ENCODE assay signal across 10 cellular contexts in the genomic region with DNA sequence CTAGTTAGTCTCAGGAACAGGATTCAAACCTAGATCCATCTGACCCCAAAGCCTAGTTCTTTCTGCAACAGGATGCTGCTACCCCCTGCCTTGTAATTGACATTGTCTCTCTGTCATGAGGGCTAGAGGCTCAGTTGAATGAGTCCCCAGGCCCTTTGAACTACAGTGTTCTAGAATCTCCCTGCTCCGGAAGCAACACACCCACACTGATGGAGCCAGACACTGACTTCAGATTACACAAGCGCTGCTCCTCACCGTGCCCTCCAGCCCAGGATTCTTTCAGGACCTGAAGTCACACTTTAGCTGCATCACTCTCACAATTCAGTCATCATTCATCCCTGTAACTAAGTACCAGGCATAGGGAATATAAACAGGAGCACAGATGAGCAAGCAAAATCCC.
DNase-seq lines count a peak whose midpoint lies in the region; ATAC-seq and TF ChIP-seq lines count a peak whose summit lies in the region.
"Had no signal": no experiment of that assay in that cellular context is flagged by ENCODE, and none has a peak within 500 bp of the region (broad histone marks: within the 10 kb centered on the region; RNA-seq: fewer than 3 reads in every experiment).

No MANE protein-coding gene starts in this region.

- no peak for TF ChIP-seq POLR2A in prostate gland (IDR thresholded peaks at IDR 0.05)

- no peaks in the 10 kb centered on the region for H3K4me1 ChIP-seq in prostate gland (replicated peaks)

- no peaks in the 10 kb centered on the region for H3K9me3 ChIP-seq in prostate gland
- H3K9me3 ChIP-seq: SJCRH30 had no signal

- H3K4me1 Mint-ChIP-seq in activated naive CD4-positive, alpha-beta T cell treated with anti-CD3 and anti-CD28 coated beads, Interleukin-2, amount 50 U/mL, for 24 hours: peaks cover 51% of the 10 kb centered on the region

- H3K27ac ChIP-seq in prostate gland: no peak overlapping the region
- H3K27ac ChIP-seq: SJCRH30 had no signal

- no peaks in the 10 kb centered on the region for H3K27me3 ChIP-seq in prostate gland (replicated peaks; ENCODE audit: insufficient read depth)
- H3K27me3 ChIP-seq: SJCRH30 had no signal

- no peaks in the 10 kb centered on the region for H3K9me3 Mint-ChIP-seq in activated naive CD4-positive, alpha-beta T cell treated with anti-CD3 and anti-CD28 coated beads, Interleukin-2, amount 50 U/mL, for 24 hours
- H3K9me3 Mint-ChIP-seq: memory B cell had no signal

- H3K4me3 ChIP-seq in prostate gland: no peak overlapping the region
- H3K4me3 ChIP-seq: SJCRH30 had no signal

- H3K36me3 Mint-ChIP-seq in activated naive CD4-positive, alpha-beta T cell treated with anti-CD3 and anti-CD28 coated beads, Interleukin-2, amount 50 U/mL, for 24 hours: peaks cover 4% of the 10 kb centered on the region

- intact Hi-C loops in prostate gland (cut with DNase I): no loop called here

- H3K4me3 Mint-ChIP-seq in activated naive CD4-positive, alpha-beta T cell treated with anti-CD3 and anti-CD28 coated beads, Interleukin-2, amount 50 U/mL, for 24 hours: peak overlapping the region; percentile 23
- H3K4me3 Mint-ChIP-seq: memory B cell had no signal

- peak; percentile 68 for DNase-seq in activated effector memory CD4-positive, alpha-beta T cell treated with anti-CD3 and anti-CD28 coated beads, Interleukin-2, amount 50 U/mL, for 16 hours
- DNase-seq in activated effector memory CD4-positive, alpha-beta T cell treated with Interleukin-2 at 50 U/mL for 16 hours: no peak
- DNase-seq in islet precursor cell: peak; percentile 77
- peak; percentile 42 for DNase-seq in stimulated activated naive CD8-positive, alpha-beta T cell treated with anti-CD3 and anti-CD28 coated beads, Interleukin-15, Interleukin-2, amounts not matched to agents 100 U/mL and 50 U/mL, for 24 hours
- no peak for DNase-seq in central memory CD4-positive, alpha-beta T cell
- no peak for DNase-seq in prostate gland (ENCODE audit: low spot score)
- DNase-seq in NCI-H82 treated with DMSO at 0.1 percent for 48 hours (lab: John Stamatoyannopoulos, UW; ENCODE audit: unreplicated experiment): no peak
- DNase-seq: SJCRH30 had no signal

- 83% methylated on average over 3 of the region's 3 CpGs for WGBS in prostate gland

- peak overlapping the region; percentile 60 for H3K27ac Mint-ChIP-seq in activated naive CD4-positive, alpha-beta T cell treated with anti-CD3 and anti-CD28 coated beads, Interleukin-2, amount 50 U/mL, for 24 hours
- H3K27ac Mint-ChIP-seq: memory B cell had no signal

- no peaks in the 10 kb centered on the region for H3K27me3 Mint-ChIP-seq in activated naive CD4-positive, alpha-beta T cell treated with anti-CD3 and anti-CD28 coated beads, Interleukin-2, amount 50 U/mL, for 24 hours
- H3K27me3 Mint-ChIP-seq: memory B cell had no signal

- no peaks in the 10 kb centered on the region for H3K36me3 ChIP-seq in prostate gland
- H3K36me3 ChIP-seq: SJCRH30 had no signal

- TF ChIP-seq CTCF in prostate gland (IDR thresholded peaks at IDR 0.05): no peak

- peak; percentile 40 for ATAC-seq in stimulated activated naive CD8-positive, alpha-beta T cell treated with anti-CD3 and anti-CD28 coated beads, Interleukin-15, Interleukin-2, amounts not matched to agents 100 U/mL and 50 U/mL, for 24 hours

Comparison
In these comparisons a context has a peak if more than half of its experiments do, and no peak if none do; other contexts are left out.
1. DNase-seq: peak in activated effector memory CD4-positive, alpha-beta T cell treated with anti-CD3 and anti-CD28 coated beads, Interleukin-2, amount 50 U/mL, for 16 hours (single experiment), islet precursor cell (single experiment) and stimulated activated naive CD8-positive, alpha-beta T cell treated with anti-CD3 and anti-CD28 coated beads, Interleukin-15, Interleukin-2, amounts not matched to agents 100 U/mL and 50 U/mL, for 24 hours (single experiment); none in activated effector memory CD4-positive, alpha-beta T cell treated with Interleukin-2 at 50 U/mL for 16 hours (single experiment), central memory CD4-positive, alpha-beta T cell (single experiment), prostate gland (single experiment) and NCI-H82 treated with DMSO at 0.1 percent for 48 hours (single experiment).